ENCODE assay signal across 13 cellular contexts in genomic region chr6:170114956-170115855, GRCh38.
DNase-seq lines count a peak whose midpoint lies in the region; ATAC-seq and TF ChIP-seq lines count a peak whose summit lies in the region.
"Had no signal": no experiment of that assay in that cellular context is flagged by ENCODE, and none has a peak within 500 bp of the region (broad histone marks: within the 10 kb centered on the region; RNA-seq: fewer than 3 reads in every experiment).

No MANE protein-coding gene starts in this region.

- no peak for TF ChIP-seq CTCF in osteoblast (IDR thresholded peaks at IDR 0.05; ENCODE audit: extremely low read depth, low read depth, low read length)

- peaks cover 4 to 9% of the 10 kb centered on the region in 2 donors for H3K27me3 Mint-ChIP-seq in stimulated activated naive B cell treated with anti-CD40 and anti-IgM and Interleukin-4, amounts not matched to agents 10 μg/mL and 1 μg/mL and 100 μg/mL, for 72 hours
- H3K27me3 Mint-ChIP-seq: IgD-negative memory B cell had no signal

- no peaks in the 10 kb centered on the region for H3K27me3 ChIP-seq in osteoblast (ENCODE audit: insufficient read depth, low read length)

- H3K9me3 ChIP-seq in osteoblast (ENCODE audit: low read depth, low read length): peaks cover 3% of the 10 kb centered on the region

- no peak overlapping the region for H3K27ac Mint-ChIP-seq in stimulated activated naive B cell treated with anti-CD40 and anti-IgM and Interleukin-4, amounts not matched to agents 10 μg/mL and 1 μg/mL and 100 μg/mL, for 72 hours
- H3K27ac Mint-ChIP-seq: IgD-negative memory B cell had no signal

- no peaks in the 10 kb centered on the region for H3K36me3 ChIP-seq in osteoblast (ENCODE audit: insufficient read depth, low read length)
- H3K36me3 ChIP-seq: thoracic aorta had no signal

- H3K36me3 Mint-ChIP-seq in stimulated activated naive B cell treated with anti-CD40 and anti-IgM and Interleukin-4, amounts not matched to agents 10 μg/mL and 1 μg/mL and 100 μg/mL, for 72 hours: no peaks in the 10 kb centered on the region
- H3K36me3 Mint-ChIP-seq: IgD-negative memory B cell had no signal

- H3K4me2 ChIP-seq in osteoblast (ENCODE audit: insufficient read depth, low read length): no peak overlapping the region

- no peaks in the 10 kb centered on the region for H4K20me1 ChIP-seq in osteoblast (ENCODE audit: insufficient read depth, low read length)

- ATAC-seq in stimulated activated naive B cell treated with anti-CD40 and anti-IgM and Interleukin-4, amounts not matched to agents 10 μg/mL and 1 μg/mL and 100 μg/mL, for 72 hours (replicated peaks): no peak
- ATAC-seq: Panc1 had no signal

- no peak overlapping the region for H3K4me3 ChIP-seq in osteoblast (ENCODE audit: insufficient read depth, low read length)
- H3K4me3 ChIP-seq: thoracic aorta had no signal

- no peaks in the 10 kb centered on the region for H3K79me2 ChIP-seq in osteoblast (ENCODE audit: insufficient read depth, low read length)

- DNase-seq in DMS53 (lab: John Stamatoyannopoulos, UW) (peak; percentile 17), DMS53 treated with DMSO at 0.1 percent for 48 hours (lab: John Stamatoyannopoulos, UW; ENCODE audit: unreplicated experiment) (no peak), DMS153 treated with DMSO at 0.1 percent for 48 hours (lab: John Stamatoyannopoulos, UW; ENCODE audit: unreplicated experiment) (peak; percentile 64), ecto neural progenitor cell (ENCODE audit: low spot score) (peak; percentile 41), osteoblast (ENCODE audit: insufficient read length, low spot score, missing footprints) (peak; percentile 45), SW480 (ENCODE audit: low spot score) (no peak)
- no peak for DNase-seq in stimulated activated CD4-positive, alpha-beta T cell treated with anti-CD3 and anti-CD28 coated beads, Interleukin-2, amount 100 ng/mL, for 24 hours
- DNase-seq in stimulated activated naive B cell treated with anti-CD40 and anti-IgM and Interleukin-4, amounts not matched to agents 10 μg/mL and 1 μg/mL and 100 μg/mL, for 72 hours: no peak
- DNase-seq: 8988T, NCI-H2107 had no signal

- H3K4me1 Mint-ChIP-seq in stimulated activated naive B cell treated with anti-CD40 and anti-IgM and Interleukin-4, amounts not matched to agents 10 μg/mL and 1 μg/mL and 100 μg/mL, for 72 hours: no peaks in the 10 kb centered on the region
- H3K4me1 Mint-ChIP-seq: IgD-negative memory B cell had no signal

- H3K4me1 ChIP-seq in osteoblast (ENCODE audit: insufficient read depth, low read length): no peaks in the 10 kb centered on the region

- peaks cover 3% of the 10 kb centered on the region in 2 donors for H3K9me3 Mint-ChIP-seq in stimulated activated naive B cell treated with anti-CD40 and anti-IgM and Interleukin-4, amounts not matched to agents 10 μg/mL and 1 μg/mL and 100 μg/mL, for 72 hours

- no peak overlapping the region for H2AFZ ChIP-seq in osteoblast (ENCODE audit: low read length)

- no peak overlapping the region for H3K4me3 Mint-ChIP-seq in stimulated activated naive B cell treated with anti-CD40 and anti-IgM and Interleukin-4, amounts not matched to agents 10 μg/mL and 1 μg/mL and 100 μg/mL, for 72 hours

- no peak overlapping the region for H3K27ac ChIP-seq in osteoblast (ENCODE audit: low read depth, low read length)
- H3K27ac ChIP-seq: thoracic aorta had no signal

Comparison
In these comparisons a context has a peak if more than half of its experiments do, and no peak if none do; other contexts are left out.
1. DNase-seq: peak in DMS53 (single experiment), DMS153 treated with DMSO at 0.1 percent for 48 hours (single experiment), ecto neural progenitor cell (single experiment) and osteoblast (single experiment); none in DMS53 treated with DMSO at 0.1 percent for 48 hours (single experiment), stimulated activated CD4-positive, alpha-beta T cell treated with anti-CD3 and anti-CD28 coated beads, Interleukin-2, amount 100 ng/mL, for 24 hours (0 of 2), SW480 (single experiment) and stimulated activated naive B cell treated with anti-CD40 and anti-IgM and Interleukin-4, amounts not matched to agents 10 μg/mL and 1 μg/mL and 100 μg/mL, for 72 hours (single experiment).